Comparison of ENCODE assay signal across 8 cellular contexts in genomic region chr3:141231101-141231922, GRCh38. TPM values are rescaled to one million over a fixed set of nuclear protein-coding genes. Genes with fewer than 3 reads are reported as not detected.
DNase-seq lines count a peak whose midpoint lies in the region; ATAC-seq and TF ChIP-seq lines count a peak whose summit lies in the region.

Gene PXYLP1 (plus strand): TSS chr3:141231825. CDS start chr3:141260176, 28,351 bp downstream.

- no peaks in the 10 kb centered on the region; the same call in 1 of the 2 replicates for H3K9me3 ChIP-seq in MG63
- peaks cover 4% of the 10 kb centered on the region for H3K9me3 ChIP-seq in trophoblast cell (ENCODE audit: insufficient read depth, low read depth, low read length)
- no peaks in the 10 kb centered on the region for H3K9me3 ChIP-seq in transverse colon

- H3K36me3 Mint-ChIP-seq in activated naive CD4-positive, alpha-beta T cell treated with anti-CD3 and anti-CD28 coated beads, Interleukin-2, amount 50 U/mL, for 72 hours: peaks cover 6 to 17% of the 10 kb centered on the region in 2 donors

- H3K27ac ChIP-seq in trophoblast cell (ENCODE audit: low read depth, low read length) (no peak within 1 kb of the TSS), transverse colon (peak within 1 kb of the TSS; percentile 85 to 92 (median 86))

- peak within 1 kb of the TSS; percentile 82 for H2AFZ ChIP-seq in trophoblast cell (ENCODE audit: insufficient read depth, low read length, poor library complexity)

- peaks cover 3% of the 10 kb centered on the region for H3K79me2 ChIP-seq in trophoblast cell (ENCODE audit: control insufficient read depth, insufficient read depth, low read length, poor library complexity)

- TF ChIP-seq CTCF in transverse colon (IDR thresholded peaks at IDR 0.05): peak; percentile 10 to 68 (median 51)

- H3K18ac ChIP-seq in trophoblast cell (ENCODE audit: low read length): peak within 1 kb of the TSS; percentile 89

- H2BK120ac ChIP-seq in trophoblast cell (ENCODE audit: insufficient read depth, low read length, poor library complexity): peak within 1 kb of the TSS; percentile 28

- peak within 1 kb of the TSS; percentile 29 for H3K4ac ChIP-seq in trophoblast cell (ENCODE audit: low read depth, low read length)

- H3K23ac ChIP-seq in trophoblast cell (ENCODE audit: low read length): no peak within 1 kb of the TSS

- H3K4me3 ChIP-seq in GM08714 (ENCODE audit: low read length) (peak within 1 kb of the TSS; percentile 60; the same call in 1 of the 2 replicates), MG63 (peak within 1 kb of the TSS; percentile 73), trophoblast cell (ENCODE audit: low read depth, low read length) (peak within 1 kb of the TSS; percentile 84), transverse colon (peak within 1 kb of the TSS; percentile 72 to 94 (median 82))

- H2BK5ac ChIP-seq in trophoblast cell (ENCODE audit: low read depth, low read length, poor library complexity): peak within 1 kb of the TSS; percentile 58

- no CpG with 5 or more reads among the region's 87 CpGs for WGBS in trophoblast cell (ENCODE audit: extremely low coverage, insufficient coverage, insufficient read length)
- 3% methylated on average over 51 of the region's 87 CpGs; no CpG with 5 or more reads in 1 of the 2 donors for WGBS in transverse colon (ENCODE audit: low coverage in 1 of 2), 2 donors

- in situ Hi-C loops in transverse colon (cut with MboI; ENCODE audit: low pct_ligation_motif_present in 1 of 4, low pct_unique_long_range_greater_than_20kb in 1 of 4, low sequenced_read_pairs in 3 of 4): no loop called here

- intact Hi-C loops in Right ventricle myocardium inferior (cut with DNase I): no loop called here
- intact Hi-C loops in transverse colon (cut with DNase I; ENCODE audit: low total_unique reads): loop anchor here (5.0 kb wide), 1 partner anchor 46 kb away; no protein-coding TSS in a partner anchor

- peaks cover 15% of the 10 kb centered on the region for H3K36me3 ChIP-seq in MG63
- H3K36me3 ChIP-seq in trophoblast cell (ENCODE audit: control insufficient read depth in 1 of 2, insufficient read depth in 2 of 2, low read length in 2 of 2): no peaks in the 10 kb centered on the region
- no peaks in the 10 kb centered on the region for H3K36me3 ChIP-seq in transverse colon

- DNase-seq in HCEC 1CT (peak; percentile 82), MG63 (peak; percentile 96), Right ventricle myocardium inferior (ENCODE audit: missing footprints) (peak; percentile 98), trophoblast cell (peak; percentile 91 to 96), transverse colon (peak; percentile 95)
- DNase-seq in activated naive CD4-positive, alpha-beta T cell treated with anti-CD3 and anti-CD28 coated beads, Interleukin-2, amount 50 U/mL, for 72 hours (ENCODE audit: low spot score in 2 of 2): peak; percentile 93 to 94

- peak within 1 kb of the TSS; percentile 89 for H3K14ac ChIP-seq in trophoblast cell (ENCODE audit: low read length)

- H4K8ac ChIP-seq in trophoblast cell (ENCODE audit: low read depth, low read length): peak within 1 kb of the TSS; percentile 90

- peak within 1 kb of the TSS; percentile 78 for H3K4me2 ChIP-seq in trophoblast cell (ENCODE audit: low read length)

- peak; percentile 96 for ATAC-seq in SK-N-SH treated with all-trans-retinoic acid at 6 μM for 48 hours
- peak; percentile 93 to 96 for ATAC-seq in activated naive CD4-positive, alpha-beta T cell treated with anti-CD3 and anti-CD28 coated beads, Interleukin-2, amount 50 U/mL, for 72 hours
- peak; percentile 98 for ATAC-seq in Right ventricle myocardium inferior

- no peaks in the 10 kb centered on the region for H3K9me3 Mint-ChIP-seq in activated naive CD4-positive, alpha-beta T cell treated with anti-CD3 and anti-CD28 coated beads, Interleukin-2, amount 50 U/mL, for 72 hours

- peaks cover 5 to 7% of the 10 kb centered on the region in 2 experiments for H3K4me1 ChIP-seq in trophoblast cell (ENCODE audit: control insufficient read depth in 1 of 2, insufficient read depth in 2 of 2, low read length in 2 of 2)
- H3K4me1 ChIP-seq in transverse colon: peaks cover 9 to 21% (median 14%) of the 10 kb centered on the region in 4 donors

- peak within 1 kb of the TSS; percentile 72 for H3K9ac ChIP-seq in trophoblast cell (ENCODE audit: low read length)

- H3K27me3 ChIP-seq in MG63 (no peaks in the 10 kb centered on the region), trophoblast cell (ENCODE audit: insufficient read depth, low read length) (peaks cover 3% of the 10 kb centered on the region), transverse colon (no peaks in the 10 kb centered on the region)

- H2AK5ac ChIP-seq in trophoblast cell (ENCODE audit: low read length): no peak within 1 kb of the TSS

- peak within 1 kb of the TSS; percentile 81 for H4K91ac ChIP-seq in trophoblast cell (ENCODE audit: low read depth, low read length)

- no peak within 1 kb of the TSS for H2BK12ac ChIP-seq in trophoblast cell (ENCODE audit: low read length)

- peak within 1 kb of the TSS; percentile 87 for H4K12ac ChIP-seq in trophoblast cell (ENCODE audit: low read depth, low read length)

- peaks cover 8% of the 10 kb centered on the region for H3K79me1 ChIP-seq in trophoblast cell (ENCODE audit: low read length)

- TF ChIP-seq POLR2A in transverse colon (IDR thresholded peaks at IDR 0.05): peak; percentile 82

- peak within 1 kb of the TSS; percentile 81 to 95 for H3K27ac Mint-ChIP-seq in activated naive CD4-positive, alpha-beta T cell treated with anti-CD3 and anti-CD28 coated beads, Interleukin-2, amount 50 U/mL, for 72 hours

- TF ChIP-seq EP300 in transverse colon (IDR thresholded peaks at IDR 0.05; ENCODE audit: low read depth): no peak

TF ChIP-seq in SK-N-SH treated with all-trans-retinoic acid at 6 μM for 48 hours, 23 proteins besides CTCF, POLR2A, EP300 and RAD21:
- TF ChIP-seq BACH2 (CRISPR knock-in tag; IDR thresholded peaks at IDR 0.05; ENCODE audit: borderline replicate concordance): no peak
- no peak for TF ChIP-seq ZC3H10 (CRISPR knock-in tag; IDR thresholded peaks at IDR 0.05)
- TF ChIP-seq ZFP3 (CRISPR knock-in tag; IDR thresholded peaks at IDR 0.05): peak; percentile 18; the same call in 1 of the 2 replicates
- peak; percentile 84; the same call in 1 of the 2 replicates for TF ChIP-seq ZNF565 (CRISPR knock-in tag; conservative IDR thresholded peaks at IDR 0.05; ENCODE audit: low read depth)
- TF ChIP-seq TCF4 (CRISPR knock-in tag; IDR thresholded peaks at IDR 0.05; ENCODE audit: borderline replicate concordance): 0 out of 2 replicates have a peak, but pooled peaks have one; percentile 41
- peak; percentile 28; the same call in 1 of the 2 replicates for TF ChIP-seq SNAI2 (CRISPR knock-in tag; IDR thresholded peaks at IDR 0.05)
- no peak for TF ChIP-seq POU6F1 (CRISPR knock-in tag; IDR thresholded peaks at IDR 0.05; ENCODE audit: borderline replicate concordance, low read depth)
- TF ChIP-seq ESRRG (CRISPR knock-in tag; IDR thresholded peaks at IDR 0.05): 0 out of 2 replicates have a peak, but pooled peaks have one; percentile 30

RNA-seq across cellular contexts. Expression of gene PXYLP1, which starts in this region (rescaled TPM):
- total RNA-seq in MG63 (2014; rRNA removed; shearing (Covaris generic); ENCODE audit: low replicate concordance): 39.1 and 40.5 TPM in 2 replicates
- 10 to 100 TPM in 1 of 2 donors, 1 to 10 TPM in 1; 9.7 to 17.5 TPM for total RNA-seq in activated naive CD4-positive, alpha-beta T cell treated with anti-CD3 and anti-CD28 coated beads, Interleukin-2, amount 50 U/mL, for 72 hours
- total RNA-seq in Right ventricle myocardium inferior: 13.7 TPM
- polyA plus RNA-seq in trophoblast cell (2013): 4.8 and 6.0 TPM in 2 replicates
- 10 to 100 TPM; 11.5 to 27.7 (median 12.2) TPM for total RNA-seq in transverse colon
